1 cellular context compared by ENCODE assay signal in the genomic region with DNA sequence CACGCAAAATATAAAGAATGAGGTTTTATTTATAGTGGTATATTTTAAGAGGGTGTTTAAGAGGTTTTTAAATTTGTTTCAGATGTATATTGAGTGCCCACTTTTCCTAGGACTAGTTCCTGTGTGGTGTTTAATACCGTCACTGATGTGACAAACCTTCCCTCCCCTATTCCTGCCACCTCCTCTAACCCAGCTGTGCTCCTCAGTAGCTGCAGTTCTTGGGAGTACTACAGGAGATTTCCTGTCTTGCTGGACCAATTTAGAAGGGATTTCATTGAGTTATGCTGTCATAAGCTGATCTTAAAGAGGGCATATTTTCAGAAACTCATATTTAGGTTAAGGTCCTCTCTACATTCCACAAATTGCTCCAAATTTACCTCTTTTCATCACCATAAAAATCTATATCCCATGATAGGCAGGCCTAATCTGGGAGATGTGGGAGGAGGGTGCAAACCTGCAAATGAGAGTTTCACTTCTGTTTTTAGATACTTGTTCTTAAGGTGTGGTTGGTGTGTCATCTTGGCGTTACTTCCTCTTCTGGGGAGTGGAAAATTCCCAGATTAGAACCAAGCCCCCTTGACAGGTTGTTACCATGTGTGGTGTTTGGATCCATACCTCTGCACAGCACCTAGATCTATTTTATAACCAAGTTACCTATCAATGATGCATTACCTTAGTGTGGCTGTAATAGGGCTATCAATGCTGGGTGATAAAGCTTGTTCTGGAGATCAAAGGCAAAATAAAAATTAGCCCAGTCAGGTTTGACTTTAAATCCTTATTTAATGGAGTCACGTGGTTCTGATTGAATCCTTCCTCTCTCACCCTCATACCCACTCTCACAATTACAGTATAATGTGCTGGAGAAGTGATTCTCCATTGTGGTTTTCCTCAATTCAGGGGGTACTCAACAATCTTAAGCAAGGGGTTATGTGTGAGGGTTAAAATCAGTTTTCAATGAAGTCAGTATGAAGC.
TF ChIP-seq lines count a peak whose summit lies in the region.

No MANE protein-coding gene starts in this region.

TF ChIP-seq in GM23338, 12 proteins besides CTCF, POLR2A, EP300 and RAD21 (continued from another document):
- TF ChIP-seq, protein P1, sequence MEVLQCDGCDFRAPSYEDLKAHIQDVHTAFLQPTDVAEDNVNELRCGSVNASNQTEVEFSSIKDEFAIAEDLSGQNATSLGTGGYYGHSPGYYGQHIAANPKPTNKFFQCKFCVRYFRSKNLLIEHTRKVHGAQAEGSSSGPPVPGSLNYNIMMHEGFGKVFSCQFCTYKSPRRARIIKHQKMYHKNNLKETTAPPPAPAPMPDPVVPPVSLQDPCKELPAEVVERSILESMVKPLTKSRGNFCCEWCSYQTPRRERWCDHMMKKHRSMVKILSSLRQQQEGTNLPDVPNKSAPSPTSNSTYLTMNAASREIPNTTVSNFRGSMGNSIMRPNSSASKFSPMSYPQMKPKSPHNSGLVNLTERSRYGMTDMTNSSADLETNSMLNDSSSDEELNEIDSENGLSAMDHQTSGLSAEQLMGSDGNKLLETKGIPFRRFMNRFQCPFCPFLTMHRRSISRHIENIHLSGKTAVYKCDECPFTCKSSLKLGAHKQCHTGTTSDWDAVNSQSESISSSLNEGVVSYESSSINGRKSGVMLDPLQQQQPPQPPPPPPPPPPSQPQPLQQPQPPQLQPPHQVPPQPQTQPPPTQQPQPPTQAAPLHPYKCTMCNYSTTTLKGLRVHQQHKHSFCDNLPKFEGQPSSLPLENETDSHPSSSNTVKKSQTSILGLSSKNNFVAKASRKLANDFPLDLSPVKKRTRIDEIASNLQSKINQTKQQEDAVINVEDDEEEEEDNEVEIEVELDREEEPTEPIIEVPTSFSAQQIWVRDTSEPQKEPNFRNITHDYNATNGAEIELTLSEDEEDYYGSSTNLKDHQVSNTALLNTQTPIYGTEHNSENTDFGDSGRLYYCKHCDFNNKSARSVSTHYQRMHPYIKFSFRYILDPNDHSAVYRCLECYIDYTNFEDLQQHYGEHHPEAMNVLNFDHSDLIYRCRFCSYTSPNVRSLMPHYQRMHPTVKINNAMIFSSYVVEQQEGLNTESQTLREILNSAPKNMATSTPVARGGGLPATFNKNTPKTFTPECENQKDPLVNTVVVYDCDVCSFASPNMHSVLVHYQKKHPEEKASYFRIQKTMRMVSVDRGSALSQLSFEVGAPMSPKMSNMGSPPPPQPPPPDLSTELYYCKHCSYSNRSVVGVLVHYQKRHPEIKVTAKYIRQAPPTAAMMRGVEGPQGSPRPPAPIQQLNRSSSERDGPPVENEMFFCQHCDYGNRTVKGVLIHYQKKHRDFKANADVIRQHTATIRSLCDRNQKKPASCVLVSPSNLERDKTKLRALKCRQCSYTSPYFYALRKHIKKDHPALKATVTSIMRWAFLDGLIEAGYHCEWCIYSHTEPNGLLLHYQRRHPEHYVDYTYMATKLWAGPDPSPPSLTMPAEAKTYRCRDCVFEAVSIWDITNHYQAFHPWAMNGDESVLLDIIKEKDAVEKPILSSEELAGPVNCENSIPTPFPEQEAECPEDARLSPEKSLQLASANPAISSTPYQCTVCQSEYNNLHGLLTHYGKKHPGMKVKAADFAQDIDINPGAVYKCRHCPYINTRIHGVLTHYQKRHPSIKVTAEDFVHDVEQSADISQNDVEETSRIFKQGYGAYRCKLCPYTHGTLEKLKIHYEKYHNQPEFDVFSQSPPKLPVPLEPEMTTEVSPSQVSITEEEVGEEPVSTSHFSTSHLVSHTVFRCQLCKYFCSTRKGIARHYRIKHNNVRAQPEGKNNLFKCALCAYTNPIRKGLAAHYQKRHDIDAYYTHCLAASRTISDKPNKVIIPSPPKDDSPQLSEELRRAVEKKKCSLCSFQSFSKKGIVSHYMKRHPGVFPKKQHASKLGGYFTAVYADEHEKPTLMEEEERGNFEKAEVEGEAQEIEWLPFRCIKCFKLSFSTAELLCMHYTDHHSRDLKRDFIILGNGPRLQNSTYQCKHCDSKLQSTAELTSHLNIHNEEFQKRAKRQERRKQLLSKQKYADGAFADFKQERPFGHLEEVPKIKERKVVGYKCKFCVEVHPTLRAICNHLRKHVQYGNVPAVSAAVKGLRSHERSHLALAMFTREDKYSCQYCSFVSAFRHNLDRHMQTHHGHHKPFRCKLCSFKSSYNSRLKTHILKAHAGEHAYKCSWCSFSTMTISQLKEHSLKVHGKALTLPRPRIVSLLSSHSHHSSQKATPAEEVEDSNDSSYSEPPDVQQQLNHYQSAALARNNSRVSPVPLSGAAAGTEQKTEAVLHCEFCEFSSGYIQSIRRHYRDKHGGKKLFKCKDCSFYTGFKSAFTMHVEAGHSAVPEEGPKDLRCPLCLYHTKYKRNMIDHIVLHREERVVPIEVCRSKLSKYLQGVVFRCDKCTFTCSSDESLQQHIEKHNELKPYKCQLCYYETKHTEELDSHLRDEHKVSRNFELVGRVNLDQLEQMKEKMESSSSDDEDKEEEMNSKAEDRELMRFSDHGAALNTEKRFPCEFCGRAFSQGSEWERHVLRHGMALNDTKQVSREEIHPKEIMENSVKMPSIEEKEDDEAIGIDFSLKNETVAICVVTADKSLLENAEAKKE (CRISPR knock-in tag; IDR thresholded peaks at IDR 0.05) = no peak
- TF ChIP-seq ZNF331 (CRISPR knock-in tag; IDR thresholded peaks at IDR 0.05; ENCODE audit: low read depth) (no peak), NANOG (IDR thresholded peaks at IDR 0.05; ENCODE audit: borderline replicate concordance) (no peak), JUNB (IDR thresholded peaks at IDR 0.05; ENCODE audit: unreplicated experiment) (no peak), ZNF114 (CRISPR knock-in tag; IDR thresholded peaks at IDR 0.05) (no peak), POLR2AphosphoS5 (IDR thresholded peaks at IDR 0.05; ENCODE audit: low read depth) (no peak), EZH2 (IDR thresholded peaks at IDR 0.05; ENCODE audit: low read depth, unreplicated experiment) (no peak)
